20 cellular contexts compared by ENCODE assay signal in the genomic region with DNA sequence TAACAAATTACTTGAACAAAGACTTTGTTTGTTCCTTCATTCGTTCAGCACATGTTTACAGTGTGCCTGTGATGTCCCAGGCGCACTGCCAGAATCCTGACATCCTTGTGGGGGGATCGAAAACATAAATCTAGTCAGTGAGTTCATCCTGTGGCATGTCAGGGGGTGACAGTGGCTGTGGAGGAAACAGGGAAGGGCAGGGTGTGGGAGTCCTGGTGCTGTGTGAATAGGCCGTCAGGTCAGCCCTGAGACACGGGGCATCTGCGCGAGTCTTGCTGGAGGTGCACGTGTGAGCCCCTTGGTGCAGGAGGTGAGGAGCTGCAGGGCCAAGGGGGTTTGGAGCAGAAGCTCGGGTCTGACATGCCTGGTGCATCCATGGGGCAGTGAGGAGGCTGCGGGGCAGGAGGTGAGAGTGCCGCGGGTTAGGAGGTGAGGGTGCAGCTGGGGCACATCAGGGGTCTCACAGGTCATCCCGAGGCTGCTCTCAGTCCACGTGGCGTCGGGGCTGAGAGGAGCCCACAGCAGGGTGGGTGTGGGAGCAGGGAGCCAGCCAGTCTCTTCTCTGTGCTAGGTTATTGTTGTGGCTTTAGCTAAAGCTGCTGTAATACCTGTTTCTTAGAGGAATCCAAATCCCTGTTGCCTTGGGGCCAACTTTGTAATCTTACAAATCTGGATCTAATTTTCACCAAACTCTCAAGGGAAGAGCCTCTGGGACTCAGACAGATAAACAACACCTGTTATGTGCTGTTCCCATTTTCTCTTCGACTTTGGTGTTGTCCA.
A peak's percentile ranks its signal among the peaks of the same experiment; 100 is the strongest.
DNase-seq lines count a peak whose midpoint lies in the region; ATAC-seq and TF ChIP-seq lines count a peak whose summit lies in the region.
"Had no signal": no experiment of that assay in that cellular context is flagged by ENCODE, and none has a peak within 500 bp of the region (broad histone marks: within the 10 kb centered on the region; RNA-seq: fewer than 3 reads in every experiment).

No MANE protein-coding gene starts in this region.

- peak overlapping the region; percentile 32 for H3K4me3 Mint-ChIP-seq in glutamatergic neuron (ENCODE audit: unreplicated experiment)

- H4K20me1 ChIP-seq in BLaER1 (peaks cover 33% of the 10 kb centered on the region), SK-N-SH (ENCODE audit: insufficient read depth) (no peaks in the 10 kb centered on the region)

- TF ChIP-seq RAD21 in SK-N-SH (IDR thresholded peaks at IDR 0.05; ENCODE audit: low read length) = no peak

- peaks cover 6% of the 10 kb centered on the region for H3K27me3 Mint-ChIP-seq in glutamatergic neuron (ENCODE audit: unreplicated experiment)

- H3K9me3 ChIP-seq in BLaER1 (peaks cover 8% of the 10 kb centered on the region), SK-N-SH (0 out of 2 replicates have a peak, but pooled peaks cover under 1% of the 10 kb centered on the region), lower lobe of right lung (no peaks in the 10 kb centered on the region)
- H3K9me3 ChIP-seq: A549, MG63 had no signal

- H3K36me3 ChIP-seq in BLaER1 (peaks cover 23% of the 10 kb centered on the region), SK-N-SH (replicated peaks in 1 of 2; ENCODE audit: control insufficient read depth in 1 of 2, insufficient read depth in 2 of 2, low read length in 1 of 2) (peaks cover 0 to 3% of the 10 kb centered on the region in 2 experiments), lower lobe of right lung (no peaks in the 10 kb centered on the region)
- H3K36me3 ChIP-seq: MG63 had no signal

- H3K9me2 ChIP-seq in SK-N-SH = no peaks in the 10 kb centered on the region

- TF ChIP-seq CTCF in GM10248 (IDR thresholded peaks at IDR 0.05; ENCODE audit: control extremely low read depth, extremely low read depth, low read depth, missing control alignments) (no peak), SK-N-SH (IDR thresholded peaks at IDR 0.05) (no peak), glutamatergic neuron (IDR thresholded peaks at IDR 0.05; ENCODE audit: partially characterized antibody, unreplicated experiment) (no peak), lower lobe of right lung (IDR thresholded peaks at IDR 0.05) (no peak)

- H3F3A ChIP-seq in SK-N-SH (replicated peaks; ENCODE audit: insufficient read depth) = peaks cover 5% of the 10 kb centered on the region

- DNase-seq in GM10248 (ENCODE audit: extremely low spot score) (peak; percentile 13), SK-N-SH (no peak), glutamatergic neuron (no peak), AG20443 (ENCODE audit: low spot score) (no peak), lower lobe of right lung (no peak), NCI-H146 treated with DMSO at 0.1 percent for 48 hours (lab: John Stamatoyannopoulos, UW; ENCODE audit: unreplicated experiment) (no peak)
- DNase-seq: Calu3, DND-41, GDM1, H7, Karpas-422, MG63, NCI-H1105, NCI-H1694 treated with DMSO at 0.1 percent for 48 hours, NCI-H446, OCI-M1, SIG-M5 had no signal

- intact Hi-C loops in lower lobe of right lung (cut with DNase I) = no loop called here

- peaks cover 12% of the 10 kb centered on the region for H3K4me1 Mint-ChIP-seq in glutamatergic neuron (ENCODE audit: low read depth, unreplicated experiment)

- peaks cover 2% of the 10 kb centered on the region for H3K9me3 Mint-ChIP-seq in glutamatergic neuron (ENCODE audit: unreplicated experiment)

- H3K9ac ChIP-seq in BLaER1 (peak overlapping the region; percentile 63), SK-N-SH (no peak overlapping the region)

- ATAC-seq in lower lobe of right lung (no peak), GM18505 (IDR thresholded peaks at IDR 0.05; ENCODE audit: unreplicated experiment) (no peak)
- ATAC-seq: A549 had no signal

- CTCF ChIA-PET in GM10248 (lab: Yijun Ruan, JAX) = interaction anchor here (1.1 kb wide), 1 partner anchor 15 kb away, joined by 3 read pairs; no protein-coding TSS in a partner anchor
- CTCF ChIA-PET in SK-N-SH (lab: Yijun Ruan, JAX) = interaction anchor here (1.1 to 2.3 kb wide), 5 partner anchors 8 to 181 kb away, joined by 3 to 5 read pairs (median 4); no protein-coding TSS in a partner anchor

- no peaks in the 10 kb centered on the region for H3K27me3 ChIP-seq in BLaER1
- H3K27me3 ChIP-seq in SK-N-SH (ENCODE audit: insufficient read depth) = no peaks in the 10 kb centered on the region
- H3K27me3 ChIP-seq in lower lobe of right lung (ENCODE audit: low read depth) = no peaks in the 10 kb centered on the region
- H3K27me3 ChIP-seq: MG63 had no signal

- peaks cover 86% of the 10 kb centered on the region for H3K4me1 ChIP-seq in BLaER1
- peaks cover 12 to 50% of the 10 kb centered on the region in 2 experiments; a peak in 2 of 4 replicates for H3K4me1 ChIP-seq in SK-N-SH (ENCODE audit: control insufficient read depth in 1 of 2, insufficient read depth in 2 of 2, low read depth in 1 of 2, low read length in 1 of 2)
- no peaks in the 10 kb centered on the region for H3K4me1 ChIP-seq in lower lobe of right lung
- H3K4me1 ChIP-seq: A549 had no signal

- peak overlapping the region; percentile 70 for H3K4me2 ChIP-seq in BLaER1
- H3K4me2 ChIP-seq in SK-N-SH = no peak overlapping the region
- H3K4me2 ChIP-seq: A549 had no signal

- H3K27ac Mint-ChIP-seq in glutamatergic neuron (ENCODE audit: unreplicated experiment) = no peak overlapping the region

- H3K79me2 ChIP-seq in SK-N-SH (ENCODE audit: insufficient read depth) = peaks cover 7% of the 10 kb centered on the region; the same call in 1 of the 2 replicates

- WGBS in SK-N-SH (ENCODE audit: low lambda C conversion rate) = 71% methylated on average over 17 of the region's 17 CpGs

- no peak for TF ChIP-seq EP300 in SK-N-SH (IDR thresholded peaks at IDR 0.05; ENCODE audit: borderline replicate concordance in 1 of 2, low read depth in 1 of 2, low read length in 1 of 2)

- H3K4me3 ChIP-seq in BLaER1 (no peak overlapping the region), SK-N-SH (ENCODE audit: low read depth in 2 of 2, low read length in 1 of 2) (no peak overlapping the region), lower lobe of right lung (no peak overlapping the region)
- H3K4me3 ChIP-seq: A549, MG63 had no signal

- H3K36me3 Mint-ChIP-seq in glutamatergic neuron (ENCODE audit: unreplicated experiment) = peaks cover 8% of the 10 kb centered on the region

- H3K27ac ChIP-seq in BLaER1 (peak overlapping the region; percentile 51), SK-N-SH (ENCODE audit: low read depth in 2 of 2, low read length in 1 of 2) (peak overlapping the region in 1 of 2 experiments; percentile 43; a peak in 1 of 4 replicates), lower lobe of right lung (no peak overlapping the region)
- H3K27ac ChIP-seq: A549 had no signal

- POLR2A ChIA-PET in GM10248 (lab: Yijun Ruan, JAX) = no interaction called here
- POLR2A ChIA-PET in SK-N-SH (lab: Yijun Ruan, JAX) = interaction anchor here (0.9 to 1.3 kb wide), 2 partner anchors 10 to 11 kb away, joined by 3 to 4 read pairs; no protein-coding TSS in a partner anchor

- no peak overlapping the region for H2AFZ ChIP-seq in SK-N-SH (ENCODE audit: low read depth)

- TF ChIP-seq POLR2A in GM18505 (IDR thresholded peaks at IDR 0.05; ENCODE audit: borderline replicate concordance, extremely low read depth, insufficient read depth, insufficient read length) = no peak

TF ChIP-seq in SK-N-SH, 30 proteins besides CTCF, POLR2A, EP300 and RAD21:
- TF ChIP-seq GABPA (IDR thresholded peaks at IDR 0.05; ENCODE audit: low read depth) (no peak), FOXM1 (IDR thresholded peaks at IDR 0.05; ENCODE audit: low read depth) (no peak), RXRA (IDR thresholded peaks at IDR 0.05; ENCODE audit: borderline replicate concordance, low read depth) (no peak)
- TF ChIP-seq, protein P1, sequence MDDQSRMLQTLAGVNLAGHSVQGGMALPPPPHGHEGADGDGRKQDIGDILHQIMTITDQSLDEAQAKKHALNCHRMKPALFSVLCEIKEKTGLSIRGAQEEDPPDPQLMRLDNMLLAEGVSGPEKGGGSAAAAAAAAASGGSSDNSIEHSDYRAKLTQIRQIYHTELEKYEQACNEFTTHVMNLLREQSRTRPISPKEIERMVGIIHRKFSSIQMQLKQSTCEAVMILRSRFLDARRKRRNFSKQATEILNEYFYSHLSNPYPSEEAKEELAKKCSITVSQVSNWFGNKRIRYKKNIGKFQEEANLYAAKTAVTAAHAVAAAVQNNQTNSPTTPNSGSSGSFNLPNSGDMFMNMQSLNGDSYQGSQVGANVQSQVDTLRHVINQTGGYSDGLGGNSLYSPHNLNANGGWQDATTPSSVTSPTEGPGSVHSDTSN (IDR thresholded peaks at IDR 0.05) = peak; percentile 38; the same call in 1 of the 2 replicates
- TF ChIP-seq, protein P2, sequence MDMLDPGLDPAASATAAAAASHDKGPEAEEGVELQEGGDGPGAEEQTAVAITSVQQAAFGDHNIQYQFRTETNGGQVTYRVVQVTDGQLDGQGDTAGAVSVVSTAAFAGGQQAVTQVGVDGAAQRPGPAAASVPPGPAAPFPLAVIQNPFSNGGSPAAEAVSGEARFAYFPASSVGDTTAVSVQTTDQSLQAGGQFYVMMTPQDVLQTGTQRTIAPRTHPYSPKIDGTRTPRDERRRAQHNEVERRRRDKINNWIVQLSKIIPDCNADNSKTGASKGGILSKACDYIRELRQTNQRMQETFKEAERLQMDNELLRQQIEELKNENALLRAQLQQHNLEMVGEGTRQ (IDR thresholded peaks at IDR 0.05; ENCODE audit: borderline replicate concordance, low read depth, low read length) = no peak
